Comparison of ENCODE assay signal across 1 cellular context in the genomic region with DNA sequence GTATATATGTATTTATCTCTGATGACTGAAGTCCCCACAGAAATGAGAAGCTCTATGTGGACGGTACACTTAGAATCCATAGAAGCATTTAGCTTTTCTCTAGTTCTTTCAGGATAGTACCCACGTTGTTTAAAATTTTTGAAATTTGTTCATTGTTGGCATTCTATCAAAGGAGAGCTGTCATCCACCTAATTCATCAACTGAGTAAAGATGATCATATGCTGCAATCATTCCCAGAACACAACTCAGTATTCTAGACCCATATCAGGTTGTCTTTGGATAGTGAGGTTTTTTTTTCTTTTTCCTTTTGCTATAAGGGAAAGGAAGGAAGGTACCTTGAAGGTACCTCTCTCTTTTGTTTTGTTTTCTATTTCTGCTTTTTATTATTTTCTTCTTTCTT.
TF ChIP-seq lines count a peak whose summit lies in the region.

No MANE protein-coding gene starts in this region.

TF ChIP-seq in SK-N-SH, 30 proteins besides CTCF, POLR2A, EP300 and RAD21 (continued from another document):
- TF ChIP-seq, protein P1, sequence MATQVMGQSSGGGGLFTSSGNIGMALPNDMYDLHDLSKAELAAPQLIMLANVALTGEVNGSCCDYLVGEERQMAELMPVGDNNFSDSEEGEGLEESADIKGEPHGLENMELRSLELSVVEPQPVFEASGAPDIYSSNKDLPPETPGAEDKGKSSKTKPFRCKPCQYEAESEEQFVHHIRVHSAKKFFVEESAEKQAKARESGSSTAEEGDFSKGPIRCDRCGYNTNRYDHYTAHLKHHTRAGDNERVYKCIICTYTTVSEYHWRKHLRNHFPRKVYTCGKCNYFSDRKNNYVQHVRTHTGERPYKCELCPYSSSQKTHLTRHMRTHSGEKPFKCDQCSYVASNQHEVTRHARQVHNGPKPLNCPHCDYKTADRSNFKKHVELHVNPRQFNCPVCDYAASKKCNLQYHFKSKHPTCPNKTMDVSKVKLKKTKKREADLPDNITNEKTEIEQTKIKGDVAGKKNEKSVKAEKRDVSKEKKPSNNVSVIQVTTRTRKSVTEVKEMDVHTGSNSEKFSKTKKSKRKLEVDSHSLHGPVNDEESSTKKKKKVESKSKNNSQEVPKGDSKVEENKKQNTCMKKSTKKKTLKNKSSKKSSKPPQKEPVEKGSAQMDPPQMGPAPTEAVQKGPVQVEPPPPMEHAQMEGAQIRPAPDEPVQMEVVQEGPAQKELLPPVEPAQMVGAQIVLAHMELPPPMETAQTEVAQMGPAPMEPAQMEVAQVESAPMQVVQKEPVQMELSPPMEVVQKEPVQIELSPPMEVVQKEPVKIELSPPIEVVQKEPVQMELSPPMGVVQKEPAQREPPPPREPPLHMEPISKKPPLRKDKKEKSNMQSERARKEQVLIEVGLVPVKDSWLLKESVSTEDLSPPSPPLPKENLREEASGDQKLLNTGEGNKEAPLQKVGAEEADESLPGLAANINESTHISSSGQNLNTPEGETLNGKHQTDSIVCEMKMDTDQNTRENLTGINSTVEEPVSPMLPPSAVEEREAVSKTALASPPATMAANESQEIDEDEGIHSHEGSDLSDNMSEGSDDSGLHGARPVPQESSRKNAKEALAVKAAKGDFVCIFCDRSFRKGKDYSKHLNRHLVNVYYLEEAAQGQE (IDR thresholded peaks at IDR 0.05; ENCODE audit: low read depth, low read length), result no peak
- no peak for TF ChIP-seq SIN3A (IDR thresholded peaks at IDR 0.05; ENCODE audit: borderline replicate concordance, low read depth, low read length)
- TF ChIP-seq EZH2phosphoT487 (IDR thresholded peaks at IDR 0.05; ENCODE audit: borderline replicate concordance, low read depth), result no peak
- TF ChIP-seq, protein P2, sequence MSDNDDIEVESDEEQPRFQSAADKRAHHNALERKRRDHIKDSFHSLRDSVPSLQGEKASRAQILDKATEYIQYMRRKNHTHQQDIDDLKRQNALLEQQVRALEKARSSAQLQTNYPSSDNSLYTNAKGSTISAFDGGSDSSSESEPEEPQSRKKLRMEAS (IDR thresholded peaks at IDR 0.05; ENCODE audit: low read depth), result no peak
- TF ChIP-seq POLR2AphosphoS5 (IDR thresholded peaks at IDR 0.05; ENCODE audit: low read depth, low read length), result no peak
TF ChIP-seq in SK-N-SH: peak in this region for 1.
